In the genomic region with DNA sequence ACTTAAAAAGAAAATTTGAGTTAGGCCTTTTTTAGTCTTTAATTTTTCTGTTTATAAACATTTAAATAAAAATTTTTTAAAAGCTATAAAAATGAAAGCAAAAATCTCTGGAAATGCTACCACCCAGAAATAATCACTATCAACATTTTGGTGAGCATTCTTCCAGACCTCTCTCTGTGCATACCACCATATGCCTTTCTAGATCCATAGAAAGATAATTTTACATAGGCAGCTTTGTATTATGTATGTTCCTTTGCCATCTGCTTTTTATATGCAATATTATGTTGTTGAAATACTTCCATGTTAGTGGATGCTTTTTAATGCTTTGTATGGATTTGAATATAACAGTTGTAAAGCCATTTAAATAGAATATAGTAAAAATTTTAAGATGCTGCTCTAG, we compare ENCODE assay signal across 28 cellular contexts.
"Had no signal": no experiment of that assay in that cellular context is flagged by ENCODE, and none has a peak within 500 bp of the region (broad histone marks: within the 10 kb centered on the region; RNA-seq: fewer than 3 reads in every experiment).

No MANE protein-coding gene starts in this region.

- FAIRE-seq: colon, endothelial cell of umbilical vein, frontal cortex had no signal

- H3K36me3 ChIP-seq: colonic mucosa, esophagus muscularis mucosa, esophagus squamous epithelium, gastrocnemius medialis, gastroesophageal sphincter, heart left ventricle, heart right ventricle had no signal

- H3K4me2 ChIP-seq: hepatocyte had no signal

- H3K27ac ChIP-seq: colonic mucosa, coronary artery, dorsolateral prefrontal cortex, epithelial cell of prostate, esophagus muscularis mucosa, esophagus squamous epithelium, foreskin keratinocyte, gastrocnemius medialis, gastroesophageal sphincter, heart left ventricle, heart right ventricle, hepatocyte had no signal

- H3K79me2 ChIP-seq: hepatocyte had no signal

- H3K4me1 ChIP-seq: colonic mucosa, esophagus muscularis mucosa, esophagus squamous epithelium, foreskin keratinocyte, gastrocnemius medialis, gastroesophageal sphincter, heart left ventricle, heart right ventricle had no signal

- H3K4me3 ChIP-seq: colonic mucosa, coronary artery, dorsolateral prefrontal cortex, esophagus muscularis mucosa, esophagus squamous epithelium, gastrocnemius medialis, gastroesophageal sphincter, heart left ventricle, heart right ventricle, hepatocyte had no signal

- H3K9me3 ChIP-seq: colonic mucosa, esophagus muscularis mucosa, esophagus squamous epithelium, gastrocnemius medialis, gastroesophageal sphincter, heart left ventricle had no signal

- H3K27me3 ChIP-seq: colonic mucosa, dorsolateral prefrontal cortex, esophagus muscularis mucosa, esophagus squamous epithelium, foreskin keratinocyte, gastrocnemius medialis, gastroesophageal sphincter, heart left ventricle, heart right ventricle, hepatocyte had no signal

- ATAC-seq: effector memory CD8-positive, alpha-beta T cell; esophagus mucosa; foreskin keratinocyte; gastrocnemius medialis; gastroesophageal sphincter; heart left ventricle; heart right ventricle had no signal

- DNase-seq: colonic mucosa; cortex of kidney; dermis blood vessel endothelial cell; dorsolateral prefrontal cortex; effector CD4-positive, alpha-beta T cell; effector CD8-positive, alpha-beta T cell; effector memory CD4-positive, alpha-beta T cell; effector memory CD8-positive, alpha-beta T cell; endodermal cell; erythroblast; esophagus squamous epithelium; foreskin fibroblast; foreskin keratinocyte; foreskin melanocyte; gastrocnemius medialis; glutamatergic neuron; head of caudate nucleus; heart left ventricle; heart right ventricle had no signal

- H2AFZ ChIP-seq: hepatocyte had no signal
